In the genomic region with DNA sequence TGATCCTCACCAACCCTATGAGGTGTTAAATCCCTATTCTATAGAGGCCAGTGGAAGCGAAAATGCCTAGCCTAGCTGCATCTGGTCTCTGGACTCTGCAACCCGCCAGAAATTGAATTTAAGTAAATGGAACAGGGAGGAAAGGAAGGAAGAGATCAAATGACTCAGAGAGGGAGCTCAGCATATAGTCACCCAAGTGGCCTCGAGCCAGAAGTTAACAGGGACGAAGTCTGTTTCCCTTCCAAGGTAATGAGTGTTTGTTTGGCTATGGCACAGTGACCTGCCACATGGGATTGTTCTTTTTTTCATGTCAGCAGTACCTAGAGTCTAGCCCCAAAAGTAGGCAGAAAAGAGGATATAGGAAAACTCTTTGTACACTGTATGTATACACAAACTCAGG, we compare ENCODE assay signal across 1 cellular context.
A peak's percentile ranks its signal among the peaks of the same experiment; 100 is the strongest.
TF ChIP-seq lines count a peak whose summit lies in the region.

No MANE protein-coding gene starts in this region.

TF ChIP-seq in HEK293, 187 proteins besides CTCF, POLR2A, EP300 and RAD21 (continued from another document):
- TF ChIP-seq, protein P1, sequence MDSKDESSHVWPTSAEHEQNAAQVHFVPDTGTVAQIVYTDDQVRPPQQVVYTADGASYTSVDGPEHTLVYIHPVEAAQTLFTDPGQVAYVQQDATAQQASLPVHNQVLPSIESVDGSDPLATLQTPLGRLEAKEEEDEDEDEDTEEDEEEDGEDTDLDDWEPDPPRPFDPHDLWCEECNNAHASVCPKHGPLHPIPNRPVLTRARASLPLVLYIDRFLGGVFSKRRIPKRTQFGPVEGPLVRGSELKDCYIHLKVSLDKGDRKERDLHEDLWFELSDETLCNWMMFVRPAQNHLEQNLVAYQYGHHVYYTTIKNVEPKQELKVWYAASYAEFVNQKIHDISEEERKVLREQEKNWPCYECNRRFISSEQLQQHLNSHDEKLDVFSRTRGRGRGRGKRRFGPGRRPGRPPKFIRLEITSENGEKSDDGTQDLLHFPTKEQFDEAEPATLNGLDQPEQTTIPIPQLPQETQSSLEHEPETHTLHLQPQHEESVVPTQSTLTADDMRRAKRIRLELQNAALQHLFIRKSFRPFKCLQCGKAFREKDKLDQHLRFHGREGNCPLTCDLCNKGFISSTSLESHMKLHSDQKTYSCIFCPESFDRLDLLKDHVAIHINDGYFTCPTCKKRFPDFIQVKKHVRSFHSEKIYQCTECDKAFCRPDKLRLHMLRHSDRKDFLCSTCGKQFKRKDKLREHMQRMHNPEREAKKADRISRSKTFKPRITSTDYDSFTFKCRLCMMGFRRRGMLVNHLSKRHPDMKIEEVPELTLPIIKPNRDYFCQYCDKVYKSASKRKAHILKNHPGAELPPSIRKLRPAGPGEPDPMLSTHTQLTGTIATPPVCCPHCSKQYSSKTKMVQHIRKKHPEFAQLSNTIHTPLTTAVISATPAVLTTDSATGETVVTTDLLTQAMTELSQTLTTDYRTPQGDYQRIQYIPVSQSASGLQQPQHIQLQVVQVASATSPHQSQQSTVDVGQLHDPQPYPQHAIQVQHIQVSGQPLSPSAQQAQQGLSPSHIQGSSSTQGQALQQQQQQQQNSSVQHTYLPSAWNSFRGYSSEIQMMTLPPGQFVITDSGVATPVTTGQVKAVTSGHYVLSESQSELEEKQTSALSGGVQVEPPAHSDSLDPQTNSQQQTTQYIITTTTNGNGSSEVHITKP (tag by site-specific recombination; IDR thresholded peaks at IDR 0.05): peak; percentile 55
- no peak for TF ChIP-seq ZNF585B (tag by site-specific recombination; IDR thresholded peaks at IDR 0.05)
- 0 out of 2 replicates have a peak, but pooled peaks have one; percentile 32 for TF ChIP-seq ZBTB17 (tag by site-specific recombination; IDR thresholded peaks at IDR 0.05)
- TF ChIP-seq IKZF3 (tag by site-specific recombination; IDR thresholded peaks at IDR 0.05): 0 out of 2 replicates have a peak, but pooled peaks have one; percentile 25
- TF ChIP-seq ZNF274 (IDR thresholded peaks at IDR 0.05; ENCODE audit: low read length): no peak
- no peak for TF ChIP-seq ZNF274 (tag by site-specific recombination; IDR thresholded peaks at IDR 0.05; ENCODE audit: borderline replicate concordance)
- TF ChIP-seq PRDM1 (tag by site-specific recombination; IDR thresholded peaks at IDR 0.05): 0 out of 2 replicates have a peak, but pooled peaks have one; percentile 8
- 0 out of 2 replicates have a peak, but pooled peaks have one; percentile 29 for TF ChIP-seq MZF1 (tag by site-specific recombination; IDR thresholded peaks at IDR 0.05; ENCODE audit: borderline replicate concordance)
- peak; percentile 42; the same call in 1 of the 2 replicates for TF ChIP-seq SP7 (tag by site-specific recombination; IDR thresholded peaks at IDR 0.05)
- no peak for TF ChIP-seq ZNF266 (tag by site-specific recombination; IDR thresholded peaks at IDR 0.05; ENCODE audit: low read depth)
- peak; percentile 85 for TF ChIP-seq WT1 (tag by site-specific recombination; IDR thresholded peaks at IDR 0.05)
- no peak for TF ChIP-seq ZNF302 (tag by site-specific recombination; IDR thresholded peaks at IDR 0.05; ENCODE audit: low read depth)
TF ChIP-seq in HEK293: peak in this region for 11.
